Comparison of ENCODE assay signal across 34 cellular contexts in genomic region chr12:14927267-14927666, GRCh38. TPM values are rescaled to one million over a fixed set of nuclear protein-coding genes. Genes with fewer than 3 reads are reported as not detected.
"Had no signal": no experiment of that assay in that cellular context is flagged by ENCODE, and none has a peak within 500 bp of the region (broad histone marks: within the 10 kb centered on the region; RNA-seq: fewer than 3 reads in every experiment).

No MANE protein-coding gene starts in this region.

- FAIRE-seq: small intestine, urothelium cell line had no signal

- H3K9me3 Mint-ChIP-seq: T-helper 2 cell treated with Interferon-gamma antibody and Interleukin-4, amounts not matched to agents 5 μg/mL and 100 μg/mL, for 36 hours had no signal

- H3K36me3 ChIP-seq: colonic mucosa, gastrocnemius medialis, ovary, sigmoid colon, suprapubic skin, tibial nerve had no signal

- DNase-seq: activated CD4-positive, alpha-beta T cell treated with anti-CD3 and anti-CD28 coated beads for 48 hours; activated CD4-positive, alpha-beta T cell treated with anti-CD3 and anti-CD28 coated beads, Interleukin-2, amount 50 U/mL, for 48 hours; activated CD8-positive, alpha-beta memory T cell treated with anti-CD3 and anti-CD28 coated beads for 24 hours; activated effector memory CD4-positive, alpha-beta T cell treated with Interleukin-2 at 50 U/mL for 16 hours; activated naive CD4-positive, alpha-beta T cell treated with Interleukin-2 at 50 U/mL for 16 hours; anterior cingulate cortex; cerebellar nuclear complex; colonic mucosa; effector memory CD4-positive, alpha-beta T cell; gastrocnemius medialis; glutamatergic neuron; islet precursor cell; left cardiac atrium; left ventricle myocardium superior; ovary; psoas muscle; sigmoid colon; small intestine; stimulated activated CD4-positive, alpha-beta T cell treated with anti-CD3 and anti-CD28 coated beads, Interleukin-1b, Interleukin-23, amount 100 ng/mL, for 48 hours; stimulated activated naive CD4-positive, alpha-beta T cell; T-helper 1 cell had no signal

- H3K27ac Mint-ChIP-seq: activated naive CD8-positive, alpha-beta T cell; T-helper 2 cell treated with Interferon-gamma antibody and Interleukin-4, amounts not matched to agents 5 μg/mL and 100 μg/mL, for 36 hours had no signal

- H3K4me3 ChIP-seq: colonic mucosa, gastrocnemius medialis, hepatocyte, ovary, psoas muscle, sigmoid colon, suprapubic skin, tibial nerve had no signal

- H3K27me3 ChIP-seq: colonic mucosa, gastrocnemius medialis, hepatocyte, ovary, sigmoid colon, suprapubic skin, tibial nerve had no signal

- H3K27me3 Mint-ChIP-seq: activated naive CD8-positive, alpha-beta T cell had no signal

- H3K4me1 ChIP-seq: colonic mucosa, gastrocnemius medialis, psoas muscle had no signal

- H3K4me3 Mint-ChIP-seq: activated naive CD8-positive, alpha-beta T cell; T-helper 2 cell treated with Interferon-gamma antibody and Interleukin-4, amounts not matched to agents 5 μg/mL and 100 μg/mL, for 36 hours had no signal

- H3K27ac ChIP-seq: colonic mucosa, gastrocnemius medialis, ovary, psoas muscle, sigmoid colon, suprapubic skin, tibial nerve had no signal

- H3K9me3 ChIP-seq: colonic mucosa, gastrocnemius medialis, ovary, psoas muscle, sigmoid colon, suprapubic skin, tibial nerve had no signal

- ATAC-seq: gastrocnemius medialis, left cardiac atrium, left ventricle myocardium superior, psoas muscle had no signal

RNA-seq across cellular contexts. Expression of gene ERP27, which starts 11.1 kb away (rescaled TPM):
- total RNA-seq: lung microvascular endothelial cell, sigmoid colon, tibial nerve had no signal
- polyA plus RNA-seq: neural cell had no signal

RNA-seq across cellular contexts. Expression of gene PDE6H, which starts 45.6 kb away (rescaled TPM):
- total RNA-seq: colonic mucosa, dermis microvascular lymphatic vessel endothelial cell, epithelial cell of proximal tubule, gastrocnemius medialis, hepatocyte, left cardiac atrium, left ventricle myocardium superior, lung microvascular endothelial cell, mesenteric fat pad, mucosa of gallbladder, ovary, psoas muscle, sigmoid colon, suprapubic skin, tibial nerve had no signal
- polyA plus RNA-seq: adipose tissue, hepatocyte, neural cell, ovary, psoas muscle, sigmoid colon, small intestine had no signal
